In genomic region chr12:102970780-102971179, GRCh38 we compare ENCODE assay signal across 12 cellular contexts.
DNase-seq lines count a peak whose midpoint lies in the region; TF ChIP-seq lines count a peak whose summit lies in the region.
"Had no signal": no experiment of that assay in that cellular context is flagged by ENCODE, and none has a peak within 500 bp of the region (broad histone marks: within the 10 kb centered on the region; RNA-seq: fewer than 3 reads in every experiment).

No MANE protein-coding gene starts in this region.

- no peaks in the 10 kb centered on the region for H3K9me3 ChIP-seq in WERI-Rb-1 (ENCODE audit: severe bottlenecking)
- H3K9me3 ChIP-seq: HAP-1 had no signal

- TF ChIP-seq POLR2A in erythroblast (IDR thresholded peaks at IDR 0.05; ENCODE audit: low read length): no peak

- no peaks in the 10 kb centered on the region for H3K27me3 ChIP-seq in WERI-Rb-1 (ENCODE audit: insufficient read depth, low read depth, severe bottlenecking)

- TF ChIP-seq CTCF in WERI-Rb-1 (IDR thresholded peaks at IDR 0.05; ENCODE audit: low read depth, low read length): no peak

- no peaks in the 10 kb centered on the region for H3K36me3 ChIP-seq in WERI-Rb-1
- H3K36me3 ChIP-seq: BLaER1 treated with 17β-estradiol and CSF1 and Interleukin-3, amounts not matched to agents 10 nM and 100 nM; HAP-1 had no signal

- DNase-seq in NCI-H1092 treated with DMSO at 0.1 percent for 48 hours (lab: John Stamatoyannopoulos, UW) (peak; percentile 45), NCI-H1092 (lab: John Stamatoyannopoulos, UW) (no peak), NCI-H524 treated with DMSO at 0.1 percent for 48 hours (lab: John Stamatoyannopoulos, UW) (peak; percentile 34), WERI-Rb-1 (peak; percentile 46), activated gamma-delta T cell treated with Interleukin-2 at 50 U/mL for 16 hours (no peak), erythroblast (lab: John Stamatoyannopoulos, UW) (no peak), NOMO-1 treated with dmso at 0.1 percent for 144 hours (lab: John Stamatoyannopoulos, UW; ENCODE audit: unreplicated experiment) (no peak)
- DNase-seq: 8988T; Calu3; CD8-positive, alpha-beta T cell had no signal

- H3K27ac ChIP-seq in WERI-Rb-1: no peak overlapping the region
- H3K27ac ChIP-seq: BLaER1 treated with 17β-estradiol and CSF1 and Interleukin-3, amounts not matched to agents 10 nM and 100 nM had no signal

- no peak overlapping the region for H3K4me3 ChIP-seq in WERI-Rb-1 (ENCODE audit: low read depth, low read length)
- H3K4me3 ChIP-seq: BLaER1 treated with 17β-estradiol and CSF1 and Interleukin-3, amounts not matched to agents 10 nM and 100 nM; HAP-1 had no signal

Comparison
In these comparisons a context has a peak if more than half of its experiments do, and no peak if none do; other contexts are left out.
1. DNase-seq: peak in NCI-H1092 treated with DMSO at 0.1 percent for 48 hours (single experiment), NCI-H524 treated with DMSO at 0.1 percent for 48 hours (single experiment) and WERI-Rb-1 (single experiment); none in NCI-H1092 (single experiment), activated gamma-delta T cell treated with Interleukin-2 at 50 U/mL for 16 hours (single experiment), erythroblast (0 of 2) and NOMO-1 treated with dmso at 0.1 percent for 144 hours (single experiment).